ENCODE assay signal across 11 cellular contexts in the genomic region with DNA sequence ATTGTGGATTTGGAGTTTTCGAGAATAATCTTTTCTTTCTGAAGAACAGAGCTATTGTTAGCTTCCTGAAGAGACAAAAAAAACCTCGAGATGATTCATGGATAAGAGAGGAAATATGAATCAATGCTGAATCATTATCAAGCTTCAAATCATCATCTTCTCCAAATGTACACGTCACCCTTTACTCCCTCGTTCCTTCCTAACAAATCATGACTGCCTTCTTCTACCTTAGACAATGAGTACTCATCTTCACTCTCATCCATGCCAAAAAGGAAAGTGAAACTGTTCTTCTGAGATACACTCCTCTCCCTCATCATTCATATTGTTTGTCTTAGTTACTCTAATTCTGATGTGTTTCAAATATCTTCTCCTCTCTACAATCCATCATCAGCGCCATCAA.
DNase-seq lines count a peak whose midpoint lies in the region; ATAC-seq and TF ChIP-seq lines count a peak whose summit lies in the region.
"Had no signal": no experiment of that assay in that cellular context is flagged by ENCODE, and none has a peak within 500 bp of the region (broad histone marks: within the 10 kb centered on the region; RNA-seq: fewer than 3 reads in every experiment).

No MANE protein-coding gene starts in this region.

- H3K36me3 ChIP-seq in KMS-11 (ENCODE audit: insufficient read depth) (no peaks in the 10 kb centered on the region), adrenal gland (replicated peaks in 1 of 2) (no peaks in the 10 kb centered on the region)

- peaks cover 4 to 9% of the 10 kb centered on the region in 2 donors for H3K9me3 Mint-ChIP-seq in effector memory CD8-positive, alpha-beta T cell

- H3K27me3 ChIP-seq in KMS-11 (ENCODE audit: insufficient read depth, low read depth) (no peaks in the 10 kb centered on the region), adrenal gland (no peaks in the 10 kb centered on the region)

- H3K9ac ChIP-seq in KMS-11 = no peak overlapping the region

- no peaks in the 10 kb centered on the region for H3K4me1 Mint-ChIP-seq in effector memory CD8-positive, alpha-beta T cell (ENCODE audit: low read depth in 2 of 2)

- ATAC-seq in GM21619 (IDR thresholded peaks at IDR 0.05; ENCODE audit: unreplicated experiment) (peak; percentile 70), HG03520 (IDR thresholded peaks at IDR 0.05; ENCODE audit: unreplicated experiment) (no peak)
- no peak for ATAC-seq in effector memory CD8-positive, alpha-beta T cell (replicated peaks)
- ATAC-seq: left lobe of liver had no signal

- H3K27ac Mint-ChIP-seq in effector memory CD8-positive, alpha-beta T cell = no peak overlapping the region
- H3K27ac Mint-ChIP-seq: CD4-positive, alpha-beta T cell had no signal

- no peaks in the 10 kb centered on the region for H3K36me3 Mint-ChIP-seq in effector memory CD8-positive, alpha-beta T cell (ENCODE audit: insufficient read depth)

- H3K27me3 Mint-ChIP-seq in effector memory CD8-positive, alpha-beta T cell = no peaks in the 10 kb centered on the region
- H3K27me3 Mint-ChIP-seq: CD4-positive, alpha-beta T cell had no signal

- peak; percentile 48 for DNase-seq in Daoy (ENCODE audit: low read depth)
- peak; percentile 22 for DNase-seq in glomerular visceral epithelial cell (ENCODE audit: extremely low spot score)
- DNase-seq in D341Med (ENCODE audit: low spot score) = no peak
- DNase-seq in adrenal gland = no peak
- no peak for DNase-seq in effector memory CD8-positive, alpha-beta T cell
- DNase-seq: CD4-positive, alpha-beta T cell had no signal

- peaks cover 12% of the 10 kb centered on the region for H3K4me1 ChIP-seq in KMS-11 (ENCODE audit: low read depth, poor library complexity, severe bottlenecking)
- no peaks in the 10 kb centered on the region for H3K4me1 ChIP-seq in adrenal gland (replicated peaks in 1 of 2)

- TF ChIP-seq POLR2A in adrenal gland (IDR thresholded peaks at IDR 0.05) = no peak

- 46 to 48% (median 47%) methylated on average over 5 of the region's 5 CpGs for whole genome bisulfite sequencing in adrenal gland, 4 donors

- intact Hi-C loops in adrenal gland (cut with DNase I) = no loop called here

- H3K4me3 ChIP-seq in KMS-11 (IDR thresholded peaks at IDR 0.05; ENCODE audit: insufficient read depth, low read depth, low read length) = no peak overlapping the region
- no peak overlapping the region for H3K4me3 ChIP-seq in adrenal gland

- peak overlapping the region in 1 of 2 donors; percentile 15 for H3K4me3 Mint-ChIP-seq in effector memory CD8-positive, alpha-beta T cell
- H3K4me3 Mint-ChIP-seq: CD4-positive, alpha-beta T cell had no signal

- H3K27ac ChIP-seq in KMS-11 (no peak overlapping the region), adrenal gland (no peak overlapping the region)
- H3K27ac ChIP-seq: VCaP had no signal

- no peaks in the 10 kb centered on the region for H4K20me1 ChIP-seq in KMS-11 (ENCODE audit: insufficient read depth)

- H3K9me3 ChIP-seq in adrenal gland (replicated peaks in 1 of 3) = no peaks in the 10 kb centered on the region

- no peaks in the 10 kb centered on the region for H3K79me2 ChIP-seq in KMS-11 (ENCODE audit: insufficient read depth, low read depth)

- H2AFZ ChIP-seq in KMS-11 (ENCODE audit: low read depth) = peak overlapping the region; percentile 66

- no peak for TF ChIP-seq CTCF in KMS-11 (conservative IDR thresholded peaks at IDR 0.05; ENCODE audit: low read depth, low read length)
- TF ChIP-seq CTCF in adrenal gland (IDR thresholded peaks at IDR 0.05) = no peak

- peak overlapping the region; percentile 39 for H3K4me2 ChIP-seq in KMS-11

Comparison
In these comparisons a context has a peak if more than half of its experiments do, and no peak if none do; other contexts are left out.
1. DNase-seq: peak in Daoy (single experiment) and glomerular visceral epithelial cell (single experiment); none in D341Med (single experiment), adrenal gland (0 of 7) and effector memory CD8-positive, alpha-beta T cell (0 of 3).